ENCODE assay signal across 1 cellular context in genomic region chrX:40130207-40130606, GRCh38.
TF ChIP-seq lines count a peak whose summit lies in the region.

No MANE protein-coding gene starts in this region.

TF ChIP-seq in K562, 482 proteins besides CTCF, POLR2A, EP300 and RAD21 (continued from another document):
- TF ChIP-seq, protein P1, sequence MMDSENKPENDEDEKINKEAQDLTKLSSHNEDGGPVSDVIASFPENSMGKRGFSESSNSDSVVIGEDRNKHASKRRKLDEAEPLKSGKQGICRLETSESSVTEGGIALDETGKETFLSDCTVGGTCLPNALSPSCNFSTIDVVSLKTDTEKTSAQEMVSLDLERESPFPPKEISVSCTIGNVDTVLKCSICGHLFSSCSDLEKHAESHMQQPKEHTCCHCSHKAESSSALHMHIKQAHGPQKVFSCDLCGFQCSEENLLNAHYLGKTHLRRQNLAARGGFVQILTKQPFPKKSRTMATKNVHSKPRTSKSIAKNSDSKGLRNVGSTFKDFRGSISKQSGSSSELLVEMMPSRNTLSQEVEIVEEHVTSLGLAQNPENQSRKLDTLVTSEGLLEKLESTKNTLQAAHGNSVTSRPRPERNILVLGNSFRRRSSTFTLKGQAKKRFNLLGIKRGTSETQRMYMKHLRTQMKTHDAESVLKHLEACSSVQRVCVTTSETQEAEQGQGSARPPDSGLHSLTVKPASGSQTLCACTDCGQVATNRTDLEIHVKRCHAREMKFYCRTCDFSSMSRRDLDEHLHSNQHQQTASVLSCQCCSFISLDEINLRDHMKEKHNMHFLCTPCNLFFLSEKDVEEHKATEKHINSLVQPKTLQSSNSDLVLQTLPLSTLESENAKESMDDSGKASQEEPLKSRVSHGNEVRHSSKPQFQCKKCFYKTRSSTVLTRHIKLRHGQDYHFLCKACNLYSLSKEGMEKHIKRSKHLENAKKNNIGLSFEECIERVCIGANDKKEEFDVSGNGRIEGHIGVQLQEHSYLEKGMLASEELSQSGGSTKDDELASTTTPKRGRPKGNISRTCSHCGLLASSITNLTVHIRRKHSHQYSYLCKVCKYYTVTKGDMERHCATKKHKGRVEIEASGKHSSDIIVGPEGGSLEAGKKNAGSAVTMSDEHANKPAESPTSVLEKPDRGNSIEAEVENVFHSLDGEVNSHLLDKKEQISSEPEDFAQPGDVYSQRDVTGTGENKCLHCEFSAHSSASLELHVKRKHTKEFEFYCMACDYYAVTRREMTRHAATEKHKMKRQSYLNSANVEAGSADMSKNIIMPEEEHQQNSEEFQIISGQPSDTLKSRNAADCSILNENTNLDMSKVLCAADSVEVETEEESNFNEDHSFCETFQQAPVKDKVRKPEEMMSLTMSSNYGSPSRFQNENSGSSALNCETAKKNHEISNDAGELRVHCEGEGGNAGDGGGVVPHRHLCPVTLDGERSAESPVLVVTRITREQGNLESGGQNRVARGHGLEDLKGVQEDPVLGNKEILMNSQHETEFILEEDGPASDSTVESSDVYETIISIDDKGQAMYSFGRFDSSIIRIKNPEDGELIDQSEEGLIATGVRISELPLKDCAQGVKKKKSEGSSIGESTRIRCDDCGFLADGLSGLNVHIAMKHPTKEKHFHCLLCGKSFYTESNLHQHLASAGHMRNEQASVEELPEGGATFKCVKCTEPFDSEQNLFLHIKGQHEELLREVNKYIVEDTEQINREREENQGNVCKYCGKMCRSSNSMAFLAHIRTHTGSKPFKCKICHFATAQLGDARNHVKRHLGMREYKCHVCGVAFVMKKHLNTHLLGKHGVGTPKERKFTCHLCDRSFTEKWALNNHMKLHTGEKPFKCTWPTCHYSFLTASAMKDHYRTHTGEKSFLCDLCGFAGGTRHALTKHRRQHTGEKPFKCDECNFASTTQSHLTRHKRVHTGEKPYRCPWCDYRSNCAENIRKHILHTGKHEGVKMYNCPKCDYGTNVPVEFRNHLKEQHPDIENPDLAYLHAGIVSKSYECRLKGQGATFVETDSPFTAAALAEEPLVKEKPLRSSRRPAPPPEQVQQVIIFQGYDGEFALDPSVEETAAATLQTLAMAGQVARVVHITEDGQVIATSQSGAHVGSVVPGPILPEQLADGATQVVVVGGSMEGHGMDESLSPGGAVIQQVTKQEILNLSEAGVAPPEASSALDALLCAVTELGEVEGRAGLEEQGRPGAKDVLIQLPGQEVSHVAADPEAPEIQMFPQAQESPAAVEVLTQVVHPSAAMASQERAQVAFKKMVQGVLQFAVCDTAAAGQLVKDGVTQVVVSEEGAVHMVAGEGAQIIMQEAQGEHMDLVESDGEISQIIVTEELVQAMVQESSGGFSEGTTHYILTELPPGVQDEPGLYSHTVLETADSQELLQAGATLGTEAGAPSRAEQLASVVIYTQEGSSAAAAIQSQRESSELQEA (IDR thresholded peaks at IDR 0.05; ENCODE audit: low read depth): no peak
- TF ChIP-seq NR2C1 (IDR thresholded peaks at IDR 0.05) (no peak), NR2C1 (tag; IDR thresholded peaks at IDR 0.05) (no peak), FOXK2 (conservative IDR thresholded peaks at IDR 0.05 in 1 of 2, IDR thresholded peaks at IDR 0.05 in 1 of 2; ENCODE audit: low read depth in 2 of 2) (no peak), DDX20 (tag; IDR thresholded peaks at IDR 0.05; ENCODE audit: low read depth) (no peak)
